8 cellular contexts compared by ENCODE assay signal in genomic region chr1:206687251-206687914, GRCh38. TPM values are rescaled to one million over a fixed set of nuclear protein-coding genes. Genes with fewer than 3 reads are reported as not detected.
A peak's percentile ranks its signal among the peaks of the same experiment; 100 is the strongest.
DNase-seq lines count a peak whose midpoint lies in the region; ATAC-seq, FAIRE-seq and TF ChIP-seq lines count a peak whose summit lies in the region.

No MANE protein-coding gene starts in this region.

- intact Hi-C loops in heart left ventricle (cut with DNase I) (loop anchor here in 6 of 10 donors (2.0 to 5.0 kb wide), 4 partner anchors 17 to 40 kb away; no protein-coding TSS in a partner anchor), Right ventricle myocardium superior (cut with DNase I) (loop anchor here (5.0 kb wide), 1 partner anchor 35 kb away; no protein-coding TSS in a partner anchor), K562 (cut with micrococcal nuclease) (no loop called here), uterus (cut with DNase I; ENCODE audit: low total_unique reads) (no loop called here)

- no peak for FAIRE-seq in K562 (lab: Jason Lieb, UNC)

- H3K4me3 ChIP-seq in heart left ventricle = peak overlapping the region in 10 of 12 donors; percentile 58 to 97 (median 84)
- H3K4me3 ChIP-seq in K562 = peak overlapping the region; percentile 69; the same call in 1 of the 2 replicates
- H3K4me3 ChIP-seq in muscle layer of colon (ENCODE audit: low read depth in 1 of 2, low read length in 2 of 2) = peak overlapping the region in 1 of 2 donors; percentile 76
- H3K4me3 ChIP-seq in uterus = peak overlapping the region in 1 of 2 donors; percentile 91

- peaks cover 51% of the 10 kb centered on the region for H4K20me1 ChIP-seq in K562 (replicated peaks; ENCODE audit: control insufficient read depth, insufficient read depth, low read length)

- H3K4me2 ChIP-seq in K562 (ENCODE audit: insufficient read depth, low read length) = peak overlapping the region; percentile 89

- H3K27me3 ChIP-seq in heart left ventricle = no peaks in the 10 kb centered on the region
- no peaks in the 10 kb centered on the region for H3K27me3 ChIP-seq in K562 (ENCODE audit: control insufficient read depth in 2 of 2, insufficient read depth in 2 of 2, low read length in 2 of 2)
- no peaks in the 10 kb centered on the region for H3K27me3 ChIP-seq in muscle layer of colon (ENCODE audit: control insufficient read depth in 1 of 2, insufficient read depth in 2 of 2, low read length in 2 of 2)
- no peaks in the 10 kb centered on the region for H3K27me3 ChIP-seq in uterus

- ATAC-seq in heart left ventricle (no peak), Right ventricle myocardium superior (ENCODE audit: poor library complexity) (no peak), K562 (no peak), HG02588 (IDR thresholded peaks at IDR 0.05; ENCODE audit: unreplicated experiment) (no peak)

- H3K9ac ChIP-seq in K562 (ENCODE audit: insufficient read depth in 1 of 2, low read depth in 2 of 2, low read length in 2 of 2) (peak overlapping the region; percentile 74 to 86), muscle layer of colon (ENCODE audit: low read length) (peak overlapping the region; percentile 97)

- TF ChIP-seq CTCF in heart left ventricle (IDR thresholded peaks at IDR 0.05) (no peak), K562 (IDR thresholded peaks at IDR 0.05 in 2 of 3, conservative IDR thresholded peaks at IDR 0.05 in 1 of 3; ENCODE audit: insufficient read depth in 2 of 3, low read depth in 1 of 3, low read length in 3 of 3) (no peak), uterus (IDR thresholded peaks at IDR 0.05) (no peak)

- no peak overlapping the region for H2AFZ ChIP-seq in K562 (ENCODE audit: low read depth, low read length)

- TF ChIP-seq POLR2A in heart left ventricle (IDR thresholded peaks at IDR 0.05) = no peak
- TF ChIP-seq POLR2A in K562 (conservative IDR thresholded peaks at IDR 0.05) = no peak
- no peak for TF ChIP-seq POLR2A in uterus (IDR thresholded peaks at IDR 0.05)

- CTCF ChIA-PET in K562 (lab: Yijun Ruan, JAX; ENCODE audit: low intra/inter-chr PET ratio) = no interaction called here

- TF ChIP-seq EP300 in K562 (IDR thresholded peaks at IDR 0.05; ENCODE audit: low read length) = no peak

- no peak for DNase-seq in heart left ventricle
- DNase-seq in Right ventricle myocardium superior = no peak
- DNase-seq in K562 (ENCODE audit: extremely low read depth in 1 of 4, low spot score in 3 of 4) = no peak
- DNase-seq in uterus = no peak
- DNase-seq in globus pallidus (ENCODE audit: low spot score) = no peak
- no peak for DNase-seq in NCI-H2029 (lab: John Stamatoyannopoulos, UW)

- TF ChIP-seq RAD21 in K562 (CRISPR knock-in tag; conservative IDR thresholded peaks at IDR 0.05 in 1 of 2, IDR thresholded peaks at IDR 0.05 in 1 of 2) = no peak

- POLR2A ChIA-PET in K562 (lab: Yijun Ruan, JAX) = interaction anchor here (0.6 to 10.1 kb wide), 11 partner anchors 13 to 1255 kb away, joined by 3 to 130 read pairs (median 3); no protein-coding TSS in a partner anchor

- H3K4me1 ChIP-seq in heart left ventricle (peaks cover 8 to 71% (median 62%) of the 10 kb centered on the region in 12 donors), K562 (replicated peaks in 1 of 2; ENCODE audit: control insufficient read depth in 2 of 2, insufficient read depth in 2 of 2, low read length in 2 of 2) (peaks cover 54 to 68% of the 10 kb centered on the region in 2 experiments), muscle layer of colon (ENCODE audit: insufficient read depth, low read length) (peaks cover 64% of the 10 kb centered on the region), uterus (peaks cover 4 to 20% of the 10 kb centered on the region in 2 donors)

- H3K9me3 ChIP-seq in heart left ventricle (no peaks in the 10 kb centered on the region), K562 (replicated peaks; ENCODE audit: control insufficient read depth, insufficient read depth, low read depth, low read length) (no peaks in the 10 kb centered on the region), muscle layer of colon (ENCODE audit: low read length) (no peaks in the 10 kb centered on the region), uterus (no peaks in the 10 kb centered on the region)

- 35 to 47% (median 42%) methylated on average over 7 of the region's 7 CpGs for WGBS in heart left ventricle, 4 donors
- 40% methylated on average over 7 of the region's 7 CpGs for WGBS in K562 (ENCODE audit: insufficient coverage, low coverage, missing lambda C conversion rate)

- peaks cover 0 to 7% (median 0%) of the 10 kb centered on the region in 9 donors for H3K36me3 ChIP-seq in heart left ventricle
- peaks cover 10% of the 10 kb centered on the region; the same call in 1 of the 3 replicates for H3K36me3 ChIP-seq in K562 (ENCODE audit: control insufficient read depth, insufficient read depth, low read length)
- H3K36me3 ChIP-seq in muscle layer of colon (ENCODE audit: insufficient read depth, low read length) = no peaks in the 10 kb centered on the region
- H3K36me3 ChIP-seq in uterus = no peaks in the 10 kb centered on the region

- H3K27ac ChIP-seq in heart left ventricle = peak overlapping the region in 11 of 12 donors; percentile 90 to 99 (median 98)
- H3K27ac ChIP-seq in K562 (ENCODE audit: extremely low read depth, low read depth, low read length) = peak overlapping the region; percentile 80; the same call in 1 of the 3 replicates
- peak overlapping the region; percentile 93 for H3K27ac ChIP-seq in muscle layer of colon (ENCODE audit: low read depth, low read length)
- peak overlapping the region; percentile 95 to 99 for H3K27ac ChIP-seq in uterus

- H3K79me2 ChIP-seq in K562 (ENCODE audit: control insufficient read depth, insufficient read depth, low read length) = peaks cover 71% of the 10 kb centered on the region

- BruUV-seq in K562 (replicated peaks; lab: Mats Ljungman, UMichigan) = TSS peak; percentile 38

- in situ Hi-C loops in K562 (cut with MboI) = no loop called here

- peaks cover 17% of the 10 kb centered on the region for H3K9me1 ChIP-seq in K562 (ENCODE audit: control insufficient read depth, insufficient read depth, low read length)

TF ChIP-seq in K562, 482 proteins besides CTCF, POLR2A, EP300 and RAD21 (continues in another document):
- TF ChIP-seq ZNF224 (CRISPR knock-in tag; IDR thresholded peaks at IDR 0.05) = no peak

RNA-seq across cellular contexts. Expression of gene MAPKAPK2, which starts 2.7 kb away (rescaled TPM):
- 100 to 1,000 TPM; 163 to 327 (median 223) TPM for total RNA-seq in heart left ventricle
- polyA plus RNA-seq in heart left ventricle = 100 to 1,000 TPM; 126 to 227 TPM
- 200 TPM for total RNA-seq in Right ventricle myocardium superior
- 70.6 and 157 TPM in 2 replicates for total RNA-seq in K562 (2011; cell fraction: chromatin; rRNA removed; ENCODE audit: low replicate concordance)
- 89.5 and 98.9 TPM in 2 replicates for total RNA-seq in K562 (2011; cell fraction: nucleolus; rRNA removed)
- total RNA-seq in K562 (2011; cell fraction: nucleoplasm; rRNA removed) = 74.0 and 80.4 TPM in 2 replicates
- total RNA-seq in K562 (2014; rRNA removed) = 52.1 and 57.2 TPM in 2 replicates
- 36.1 and 36.6 TPM in 2 replicates for total RNA-seq in K562 (2014; rRNA removed; fragmentation: Illumina TruSeq; extraction: Trizol)
- total RNA-seq in K562 (2015; rRNA removed; fragmentation: Illumina TruSeq; extraction: Trizol) = 33.3 and 35.6 TPM in 2 replicates
- 81.3 and 94.2 TPM in 2 replicates for total RNA-seq in K562 (2021)
- 66.5 and 72.1 TPM in 2 replicates for polyA plus RNA-seq in K562 (2011; rRNA removed)
- 68.3 and 74.8 TPM in 2 replicates for polyA plus RNA-seq in K562 (2011; cell fraction: cytosol; rRNA removed)
- 140 and 167 TPM in 2 replicates for polyA plus RNA-seq in K562 (2011; cell fraction: nucleus; rRNA removed)
- 53.3 and 64.1 TPM in 2 replicates for polyA plus RNA-seq in K562 (2012)
- 73.6 and 78.3 TPM in 2 replicates for polyA plus RNA-seq in K562 (2014; fragmentation: Illumina TruSeq; extraction: Trizol)
- polyA plus RNA-seq in K562 (2014; fragmentation: Nextera tagmentation; extraction: Ambion mirVana) = 1 to 10 TPM in 1 of 2 experiments, under 1 TPM in 1; 0.63 to 1.3 TPM
- polyA plus RNA-seq in K562 (2014; rRNA removed) = 53.4 and 57.2 TPM in 2 replicates
- polyA minus RNA-seq in K562 (2011; rRNA and poly(A)+ RNA removed) = 48.3 and 60.9 TPM in 2 replicates
- polyA minus RNA-seq in K562 (2011; cell fraction: cytosol; rRNA and poly(A)+ RNA removed) = 37.6 and 41.0 TPM in 2 replicates
- polyA minus RNA-seq in K562 (2011; cell fraction: nucleus; rRNA and poly(A)+ RNA removed) = 30.2 and 35.1 TPM in 2 replicates
- total RNA-seq in uterus = 10 to 100 TPM; 17.1 to 89.2 (median 27.4) TPM

RNA-seq across cellular contexts. Expression of gene DYRK3, which starts 52.0 kb away (rescaled TPM):
- total RNA-seq in heart left ventricle (10 to 100 TPM; 11.2 to 32.5 (median 15.9) TPM), Right ventricle myocardium superior (23.6 TPM), K562 (2014; rRNA removed) (22.5 and 33.6 TPM in 2 replicates), K562 (2014; rRNA removed; fragmentation: Illumina TruSeq; extraction: Trizol) (29.6 and 31.0 TPM in 2 replicates), K562 (2015; rRNA removed; fragmentation: Illumina TruSeq; extraction: Trizol) (23.3 and 25.7 TPM in 2 replicates), K562 (2021) (30.2 and 31.6 TPM in 2 replicates), uterus (10 to 100 TPM; 10.8 to 24.7 (median 14.7) TPM)
- polyA plus RNA-seq in heart left ventricle (10 to 100 TPM in 1 of 2 donors, 1 to 10 TPM in 1; 6.5 to 26.0 TPM), K562 (2011; rRNA removed) (30.8 and 33.7 TPM in 2 replicates), K562 (2014; fragmentation: Illumina TruSeq; extraction: Trizol) (24.8 and 30.2 TPM in 2 replicates), K562 (2014; fragmentation: Nextera tagmentation; extraction: Ambion mirVana) (1 to 10 TPM; 4.5 to 5.2 TPM), K562 (2014; rRNA removed) (16.3 and 20.2 TPM in 2 replicates)
- total RNA-seq in K562 (2011; cell fraction: chromatin; rRNA removed; ENCODE audit: low replicate concordance) = 39.6 and 56.6 TPM in 2 replicates
- 27.2 and 29.9 TPM in 2 replicates for total RNA-seq in K562 (2011; cell fraction: nucleolus; rRNA removed)
- total RNA-seq in K562 (2011; cell fraction: nucleoplasm; rRNA removed) = 31.7 and 33.1 TPM in 2 replicates
- polyA plus RNA-seq in K562 (2011; cell fraction: cytosol; rRNA removed) = 14.5 and 17.4 TPM in 2 replicates
- polyA plus RNA-seq in K562 (2011; cell fraction: nucleus; rRNA removed) = 20.4 and 23.2 TPM in 2 replicates
- polyA plus RNA-seq in K562 (2012) = 17.0 and 17.6 TPM in 2 replicates
- polyA minus RNA-seq in K562 (2011; rRNA and poly(A)+ RNA removed) = 52.0 and 59.7 TPM in 2 replicates
- polyA minus RNA-seq in K562 (2011; cell fraction: cytosol; rRNA and poly(A)+ RNA removed) = 21.9 and 25.0 TPM in 2 replicates
- 13.9 and 20.9 TPM in 2 replicates for polyA minus RNA-seq in K562 (2011; cell fraction: nucleus; rRNA and poly(A)+ RNA removed)

Comparison
In these comparisons a context has a peak if more than half of its experiments do, and no peak if none do; other contexts are left out.
1. intact Hi-C loops: an anchor here in heart left ventricle (2.0 to 5.0 kb wide) and Right ventricle myocardium superior (5.0 kb wide); none called in K562 and uterus.